In the genomic region with DNA sequence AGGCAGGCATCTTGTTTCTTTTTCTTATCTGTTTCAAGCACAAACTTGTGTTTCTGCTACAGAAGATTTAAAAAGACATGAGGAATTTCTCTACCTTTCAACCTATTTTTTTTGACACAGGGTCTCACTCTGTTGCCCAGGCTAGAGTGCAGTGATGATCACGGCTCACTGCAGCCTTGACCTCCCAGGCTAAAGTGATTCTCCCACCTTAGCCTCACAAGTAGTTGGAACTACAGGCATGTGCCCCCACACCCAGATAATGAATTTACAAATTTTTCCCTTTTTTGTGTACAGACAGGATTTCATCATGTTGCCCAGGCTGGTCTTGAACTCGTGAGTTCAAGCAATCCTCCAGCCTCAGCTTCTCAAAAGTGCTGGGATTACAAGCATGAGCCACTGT, we compare ENCODE assay signal across 16 cellular contexts. TPM values are rescaled to one million over a fixed set of nuclear protein-coding genes. Genes with fewer than 3 reads are reported as not detected.
DNase-seq lines count a peak whose midpoint lies in the region; ATAC-seq and TF ChIP-seq lines count a peak whose summit lies in the region.
"Had no signal": no experiment of that assay in that cellular context is flagged by ENCODE, and none has a peak within 500 bp of the region (broad histone marks: within the 10 kb centered on the region; RNA-seq: fewer than 3 reads in every experiment).

No MANE protein-coding gene starts in this region.

- no peaks in the 10 kb centered on the region for H3K27me3 ChIP-seq in GM06990 (replicated peaks; ENCODE audit: control insufficient read depth, insufficient read depth, low read length)
- H3K27me3 ChIP-seq in OCI-LY1 (ENCODE audit: insufficient read depth, low read length), result no peaks in the 10 kb centered on the region
- H3K27me3 ChIP-seq in esophagus squamous epithelium, result no peaks in the 10 kb centered on the region
- H3K27me3 ChIP-seq in sigmoid colon, result no peaks in the 10 kb centered on the region
- H3K27me3 ChIP-seq: BLaER1 treated with 17β-estradiol and CSF1 and Interleukin-3, amounts not matched to agents 10 nM and 100 nM; cardiac muscle cell had no signal

- ATAC-seq in GM19035 (IDR thresholded peaks at IDR 0.05; ENCODE audit: unreplicated experiment), result no peak
- ATAC-seq: activated CD8-positive, alpha-beta T cell treated with anti-CD3 and anti-CD28 coated beads, Interleukin-2, amount 10 ng/mL, durations not matched to agents 7 days and 5 days; stimulated activated effector memory CD8-positive, alpha-beta T cell treated with anti-CD3 and anti-CD28 coated beads, Interleukin-12 subunit alpha, Interleukin-12 subunit beta, amount 100 ng/mL, for 72 hours had no signal

- no peak overlapping the region for H2AFZ ChIP-seq in OCI-LY1 (ENCODE audit: low read length)

- peak overlapping the region; percentile 65; the same call in 1 of the 2 replicates for H3K9ac ChIP-seq in OCI-LY1 (ENCODE audit: low read length)
- H3K9ac ChIP-seq: BLaER1 treated with 17β-estradiol and CSF1 and Interleukin-3, amounts not matched to agents 10 nM and 100 nM had no signal

- no peaks in the 10 kb centered on the region for H3K9me2 ChIP-seq in OCI-LY1 (ENCODE audit: low read depth, low read length)

- H3K9me3 ChIP-seq in OCI-LY1 (ENCODE audit: low read length), result no peaks in the 10 kb centered on the region
- no peaks in the 10 kb centered on the region for H3K9me3 ChIP-seq in esophagus squamous epithelium
- H3K9me3 ChIP-seq in sigmoid colon, result no peaks in the 10 kb centered on the region
- H3K9me3 ChIP-seq: BLaER1 treated with 17β-estradiol and CSF1 and Interleukin-3, amounts not matched to agents 10 nM and 100 nM; HAP-1 had no signal

- DNase-seq in GM06990 (ENCODE audit: extremely low read depth, insufficient read length) (no peak), esophagus squamous epithelium (lab: John Stamatoyannopoulos, UW) (no peak), sigmoid colon (no peak), GM20000 (ENCODE audit: low spot score) (no peak), NCI-H82 (lab: John Stamatoyannopoulos, UW) (no peak), NCI-H1930 (lab: John Stamatoyannopoulos, UW) (no peak)
- DNase-seq: activated CD8-positive, alpha-beta T cell treated with anti-CD3 and anti-CD28 coated beads, Interleukin-2, amount 10 ng/mL, durations not matched to agents 7 days and 5 days; activated gamma-delta T cell; NCI-H1092 treated with DMSO at 0.1 percent for 48 hours; NCI-H446 had no signal

- peak overlapping the region; percentile 58 for H3K4me2 ChIP-seq in OCI-LY1 (ENCODE audit: low read length)

- H3K4me3 ChIP-seq in GM06990 (replicated peaks; ENCODE audit: low read depth, low read length), result peak overlapping the region; percentile 26
- peak overlapping the region; percentile 43 for H3K4me3 ChIP-seq in OCI-LY1 (ENCODE audit: low read depth, low read length, poor library complexity, severe bottlenecking)
- peak overlapping the region in 1 of 4 donors; percentile 3 for H3K4me3 ChIP-seq in esophagus squamous epithelium
- no peak overlapping the region for H3K4me3 ChIP-seq in sigmoid colon
- H3K4me3 ChIP-seq: BLaER1 treated with 17β-estradiol and CSF1 and Interleukin-3, amounts not matched to agents 10 nM and 100 nM; cardiac muscle cell; HAP-1 had no signal

- no peaks in the 10 kb centered on the region for H3F3A ChIP-seq in OCI-LY1 (ENCODE audit: insufficient read depth, low read length)

- TF ChIP-seq POLR2A in esophagus squamous epithelium (IDR thresholded peaks at IDR 0.05) (no peak), sigmoid colon (IDR thresholded peaks at IDR 0.05) (no peak)

- intact Hi-C loops in esophagus squamous epithelium (cut with DNase I) (no loop called here), sigmoid colon (cut with DNase I) (no loop called here)

- H3K27ac ChIP-seq in OCI-LY1 (ENCODE audit: low read depth, low read length, poor library complexity, severe bottlenecking), result peak overlapping the region; percentile 96
- peak overlapping the region; percentile 76 to 86 (median 82) for H3K27ac ChIP-seq in esophagus squamous epithelium
- peak overlapping the region in 3 of 4 donors; percentile 68 to 79 (median 70) for H3K27ac ChIP-seq in sigmoid colon
- H3K27ac ChIP-seq: cardiac muscle cell had no signal

- H4K20me1 ChIP-seq in OCI-LY1 (ENCODE audit: insufficient read depth, low read length), result no peaks in the 10 kb centered on the region
- H4K20me1 ChIP-seq: BLaER1 treated with 17β-estradiol and CSF1 and Interleukin-3, amounts not matched to agents 10 nM and 100 nM had no signal

- TF ChIP-seq CTCF in GM06990 (IDR thresholded peaks at IDR 0.05; ENCODE audit: insufficient read depth, low read length, poor library complexity, severe bottlenecking), result no peak
- TF ChIP-seq CTCF in OCI-LY1 (IDR thresholded peaks at IDR 0.05; ENCODE audit: low read length), result no peak
- TF ChIP-seq CTCF in esophagus squamous epithelium (IDR thresholded peaks at IDR 0.05), result no peak
- TF ChIP-seq CTCF in sigmoid colon (IDR thresholded peaks at IDR 0.05), result no peak
- TF ChIP-seq CTCF in GM20000 (IDR thresholded peaks at IDR 0.05; ENCODE audit: extremely low read depth, missing control alignments), result no peak

- H3K4me1 ChIP-seq in OCI-LY1 (ENCODE audit: insufficient read depth, low read length, severe bottlenecking) (peaks cover 70% of the 10 kb centered on the region), esophagus squamous epithelium (peaks cover 11 to 63% (median 44%) of the 10 kb centered on the region in 3 donors), sigmoid colon (peaks cover 0 to 51% (median 45%) of the 10 kb centered on the region in 4 donors)

- 39 to 47% methylated on average over 2 of the region's 2 CpGs for WGBS in esophagus squamous epithelium, 2 donors
- 54 to 71% methylated on average over 2 of the region's 2 CpGs for WGBS in sigmoid colon, 2 donors

- TF ChIP-seq EP300 in sigmoid colon (IDR thresholded peaks at IDR 0.05), result no peak

- peaks cover 2% of the 10 kb centered on the region for H3K36me3 ChIP-seq in GM06990 (ENCODE audit: control insufficient read depth, insufficient read depth, low read length)
- no peaks in the 10 kb centered on the region for H3K36me3 ChIP-seq in OCI-LY1 (ENCODE audit: insufficient read depth, low read length)
- peaks cover 0 to 8% (median 0%) of the 10 kb centered on the region in 3 donors for H3K36me3 ChIP-seq in esophagus squamous epithelium
- peaks cover 0 to 6% (median 0%) of the 10 kb centered on the region in 4 donors for H3K36me3 ChIP-seq in sigmoid colon
- H3K36me3 ChIP-seq: BLaER1 treated with 17β-estradiol and CSF1 and Interleukin-3, amounts not matched to agents 10 nM and 100 nM; cardiac muscle cell; HAP-1 had no signal

- peaks cover 22% of the 10 kb centered on the region for H3K79me2 ChIP-seq in OCI-LY1 (ENCODE audit: insufficient read depth, low read length)

RNA-seq across cellular contexts. Expression of gene DNMBP, which starts 25.1 kb away (rescaled TPM):
- total RNA-seq in esophagus squamous epithelium, result 10 to 100 TPM in 3 of 4 donors, 1 to 10 TPM in 1; 9.5 to 15.8 (median 11.4) TPM
- total RNA-seq in sigmoid colon, result 10 to 100 TPM; 15.0 to 21.6 (median 16.0) TPM
- polyA plus RNA-seq in sigmoid colon, result 10 to 100 TPM; 18.6 to 21.2 (median 19.9) TPM

Comparison
In these comparisons a context has a peak if more than half of its experiments do, and no peak if none do; other contexts are left out.
1. H3K4me3 ChIP-seq: peak in GM06990 (single experiment) and OCI-LY1 (single experiment); none in sigmoid colon (0 of 4).
2. Peak in every context shown above with its lines, with median percentiles within 50 percentile points of each other: H3K27ac ChIP-seq.